8 cellular contexts compared by ENCODE assay signal in genomic region chr1:79193211-79194079, GRCh38.
DNase-seq lines count a peak whose midpoint lies in the region; ATAC-seq lines count a peak whose summit lies in the region.

No MANE protein-coding gene starts in this region.

- no peak overlapping the region for H3K4me3 ChIP-seq in iPS-18a (ENCODE audit: low read length)

- ATAC-seq in GM18519 (IDR thresholded peaks at IDR 0.05; ENCODE audit: low FRiP score, unreplicated experiment), result peak; percentile 58
- peak; percentile 52 for ATAC-seq in HG02610 (IDR thresholded peaks at IDR 0.05; ENCODE audit: unreplicated experiment)

- H3K4me1 ChIP-seq in iPS-18a (ENCODE audit: control insufficient read depth, low read depth, low read length), result peaks cover 12% of the 10 kb centered on the region

- H3K9me3 ChIP-seq in iPS-18a (ENCODE audit: control insufficient read depth, low read depth, low read length), result no peaks in the 10 kb centered on the region

- H3K9ac ChIP-seq in iPS-18a (ENCODE audit: low read length), result peak overlapping the region; percentile 34

- no peaks in the 10 kb centered on the region for H3K36me3 ChIP-seq in iPS-18a (ENCODE audit: control insufficient read depth, low read depth, low read length)

- H3K27me3 ChIP-seq in iPS-18a (ENCODE audit: control insufficient read depth, insufficient read depth, low read length), result no peaks in the 10 kb centered on the region

- peak overlapping the region; percentile 86 for H3K27ac ChIP-seq in iPS-18a (ENCODE audit: low read length)

- DNase-seq in NCI-H69 (lab: John Stamatoyannopoulos, UW) (peak; percentile 86), NAMALWA (ENCODE audit: low spot score) (no peak), NCI-H526 (lab: John Stamatoyannopoulos, UW) (no peak)
- DNase-seq in activated effector memory CD4-positive, alpha-beta T cell treated with anti-CD3 and anti-CD28 coated beads, Interleukin-2, amount 50 U/mL, for 16 hours, result no peak
- no peak for DNase-seq in activated T-cell treated with anti-CD3 and anti-CD28 coated beads, Interleukin-2, amount 50 U/mL, for 48 hours
